In genomic region chr14:101087614-101088394, GRCh38 we compare ENCODE assay signal across 18 cellular contexts.
DNase-seq lines count a peak whose midpoint lies in the region; ATAC-seq and TF ChIP-seq lines count a peak whose summit lies in the region.
"Had no signal": no experiment of that assay in that cellular context is flagged by ENCODE, and none has a peak within 500 bp of the region (broad histone marks: within the 10 kb centered on the region; RNA-seq: fewer than 3 reads in every experiment).

No MANE protein-coding gene starts in this region.

- no peaks in the 10 kb centered on the region for H3K36me3 ChIP-seq in left ventricle myocardium inferior
- H3K36me3 ChIP-seq: uterus had no signal

- TF ChIP-seq CTCF in left ventricle myocardium inferior (IDR thresholded peaks at IDR 0.05; ENCODE audit: borderline replicate concordance): no peak
- no peak for TF ChIP-seq CTCF in coronary artery (IDR thresholded peaks at IDR 0.05)

- H3K27ac ChIP-seq in left ventricle myocardium inferior (replicated peaks) (no peak overlapping the region), coronary artery (no peak overlapping the region)
- H3K27ac ChIP-seq: uterus had no signal

- no peak for ATAC-seq in GM21619 (IDR thresholded peaks at IDR 0.05; ENCODE audit: unreplicated experiment)
- ATAC-seq: activated CD8-positive, alpha-beta T cell treated with anti-CD3 and anti-CD28 coated beads, Interleukin-2, amount 10 ng/mL, durations not matched to agents 7 days and 5 days had no signal

- H3K9me3 ChIP-seq in left ventricle myocardium inferior (replicated peaks): peaks cover 14% of the 10 kb centered on the region
- H3K9me3 ChIP-seq: Caco-2, uterus had no signal

- no peak overlapping the region for H3K4me3 ChIP-seq in left ventricle myocardium inferior
- H3K4me3 ChIP-seq in coronary artery: no peak overlapping the region
- H3K4me3 ChIP-seq: uterus had no signal

- no peaks in the 10 kb centered on the region for H3K4me1 ChIP-seq in left ventricle myocardium inferior
- H3K4me1 ChIP-seq: Caco-2, uterus had no signal

- intact Hi-C loops in cardiac septum (cut with DNase I) (no loop called here), left ventricle myocardium inferior (cut with micrococcal nuclease) (no loop called here)

- DNase-seq in cardiac septum (ENCODE audit: low spot score): peak; percentile 73
- DNase-seq in left ventricle myocardium inferior: no peak
- peak; percentile 61 for DNase-seq in coronary artery (ENCODE audit: low spot score)
- peak; percentile 9 for DNase-seq in mucosa of gallbladder (ENCODE audit: low spot score)
- no peak for DNase-seq in activated CD4-positive, CD25-positive, alpha-beta regulatory T cell treated with anti-CD3 and anti-CD28 coated beads, Interleukin-2, amount 50 U/mL, for 72 hours
- no peak for DNase-seq in SK-N-DZ (ENCODE audit: low spot score)
- DNase-seq in DMS53 (lab: John Stamatoyannopoulos, UW): no peak
- DNase-seq: activated CD8-positive, alpha-beta T cell treated with anti-CD3 and anti-CD28 coated beads, Interleukin-2, amount 10 ng/mL, durations not matched to agents 7 days and 5 days; activated naive CD4-positive, alpha-beta T cell treated with Interleukin-2 at 50 U/mL for 16 hours; Caco-2; central memory CD4-positive, alpha-beta T cell; kidney glomerular epithelial cell; naive B cell; NCI-H1417; NCI-H345; stimulated activated CD4-positive, alpha-beta T cell treated with anti-CD3 and anti-CD28 coated beads, Interleukin-4, amount 100 ng/mL, for 24 hours; uterus had no signal

- H3K27me3 ChIP-seq in left ventricle myocardium inferior (ENCODE audit: low read depth): peaks cover 36% of the 10 kb centered on the region
- H3K27me3 ChIP-seq: uterus had no signal

Comparison
In these comparisons a context has a peak if more than half of its experiments do, and no peak if none do; other contexts are left out.
1. DNase-seq: peak in cardiac septum (single experiment), coronary artery (single experiment) and mucosa of gallbladder (single experiment); none in left ventricle myocardium inferior (single experiment), activated CD4-positive, CD25-positive, alpha-beta regulatory T cell treated with anti-CD3 and anti-CD28 coated beads, Interleukin-2, amount 50 U/mL, for 72 hours (single experiment), SK-N-DZ (single experiment) and DMS53 (single experiment).